37 cellular contexts compared by ENCODE assay signal in genomic region chr4:87365348-87365747, GRCh38. TPM values are rescaled to one million over a fixed set of nuclear protein-coding genes. Genes with fewer than 3 reads are reported as not detected.
"Had no signal": no experiment of that assay in that cellular context is flagged by ENCODE, and none has a peak within 500 bp of the region (broad histone marks: within the 10 kb centered on the region; RNA-seq: fewer than 3 reads in every experiment).

No MANE protein-coding gene starts in this region.

- H3K27ac Mint-ChIP-seq: activated CD4-positive, alpha-beta memory T cell treated with anti-CD3 and anti-CD28 coated beads, Interleukin-2, amount 10 ng/mL, durations not matched to agents 7 days and 5 days; activated CD8-positive, alpha-beta memory T cell treated with anti-CD3 and anti-CD28 coated beads, Interleukin-2, amount 10 ng/mL, durations not matched to agents 7 days and 5 days; activated naive CD4-positive, alpha-beta T cell treated with anti-CD3 and anti-CD28 coated beads, Interleukin-2, amount 10 ng/mL, durations not matched to agents 7 days and 5 days; activated naive CD8-positive, alpha-beta T cell; activated naive CD8-positive, alpha-beta T cell treated with anti-CD3 and anti-CD28 coated beads, Interleukin-2, amount 50 U/mL, for 24 hours; brain had no signal

- H3K4me1 Mint-ChIP-seq: activated CD4-positive, alpha-beta memory T cell treated with anti-CD3 and anti-CD28 coated beads, Interleukin-2, amount 10 ng/mL, durations not matched to agents 7 days and 5 days; activated CD8-positive, alpha-beta memory T cell treated with anti-CD3 and anti-CD28 coated beads, Interleukin-2, amount 10 ng/mL, durations not matched to agents 7 days and 5 days; activated naive CD4-positive, alpha-beta T cell treated with anti-CD3 and anti-CD28 coated beads, Interleukin-2, amount 10 ng/mL, durations not matched to agents 7 days and 5 days; activated naive CD8-positive, alpha-beta T cell treated with anti-CD3 and anti-CD28 coated beads, Interleukin-2, amount 50 U/mL, for 24 hours; brain had no signal

- H3K9me3 ChIP-seq: MG63, SJCRH30, SK-N-SH had no signal

- H3K36me3 ChIP-seq: MG63, WERI-Rb-1 had no signal

- H3K27me3 Mint-ChIP-seq: activated CD4-positive, alpha-beta memory T cell treated with anti-CD3 and anti-CD28 coated beads, Interleukin-2, amount 10 ng/mL, durations not matched to agents 7 days and 5 days; activated CD8-positive, alpha-beta memory T cell treated with anti-CD3 and anti-CD28 coated beads, Interleukin-2, amount 10 ng/mL, durations not matched to agents 7 days and 5 days; activated naive CD4-positive, alpha-beta T cell treated with anti-CD3 and anti-CD28 coated beads, Interleukin-2, amount 10 ng/mL, durations not matched to agents 7 days and 5 days; activated naive CD8-positive, alpha-beta T cell; activated naive CD8-positive, alpha-beta T cell treated with anti-CD3 and anti-CD28 coated beads, Interleukin-2, amount 50 U/mL, for 24 hours; brain; T-cell had no signal

- H3K9me3 Mint-ChIP-seq: activated CD4-positive, alpha-beta memory T cell treated with anti-CD3 and anti-CD28 coated beads, Interleukin-2, amount 10 ng/mL, durations not matched to agents 7 days and 5 days; activated naive CD4-positive, alpha-beta T cell treated with anti-CD3 and anti-CD28 coated beads, Interleukin-2, amount 10 ng/mL, durations not matched to agents 7 days and 5 days; activated naive CD8-positive, alpha-beta T cell treated with anti-CD3 and anti-CD28 coated beads, Interleukin-2, amount 50 U/mL, for 24 hours; brain; T-cell had no signal

- H3K4me2 ChIP-seq: SK-N-SH had no signal

- H3K9ac ChIP-seq: SK-N-SH had no signal

- ATAC-seq: activated CD8-positive, alpha-beta memory T cell treated with anti-CD3 and anti-CD28 coated beads, Interleukin-2, amount 10 ng/mL, durations not matched to agents 7 days and 5 days; activated naive CD8-positive, alpha-beta T cell treated with anti-CD3 and anti-CD28 coated beads, Interleukin-2, amount 50 U/mL, for 24 hours; Panc1; T-cell had no signal

- H3K27me3 ChIP-seq: MG63, SJCRH30 had no signal

- H3K27ac ChIP-seq: SJCRH30, WERI-Rb-1 had no signal

- H3K4me3 ChIP-seq: MG63, SJCRH30 had no signal

- FAIRE-seq: bronchial epithelial cell had no signal

- H3K4me3 Mint-ChIP-seq: activated CD4-positive, alpha-beta memory T cell treated with anti-CD3 and anti-CD28 coated beads, Interleukin-2, amount 10 ng/mL, durations not matched to agents 7 days and 5 days; activated CD8-positive, alpha-beta memory T cell treated with anti-CD3 and anti-CD28 coated beads, Interleukin-2, amount 10 ng/mL, durations not matched to agents 7 days and 5 days; activated naive CD4-positive, alpha-beta T cell treated with anti-CD3 and anti-CD28 coated beads, Interleukin-2, amount 10 ng/mL, durations not matched to agents 7 days and 5 days; activated naive CD8-positive, alpha-beta T cell; activated naive CD8-positive, alpha-beta T cell treated with anti-CD3 and anti-CD28 coated beads, Interleukin-2, amount 50 U/mL, for 24 hours; brain; T-cell had no signal

- DNase-seq: activated CD4-positive, alpha-beta memory T cell treated with anti-CD3 and anti-CD28 coated beads, Interleukin-2, amount 10 ng/mL, durations not matched to agents 7 days and 5 days; activated CD4-positive, alpha-beta T cell treated with anti-CD3 and anti-CD28 coated beads, Interleukin-2, amount 50 U/mL, for 1 hour; activated CD4-positive, CD25-positive, alpha-beta regulatory T cell; activated CD8-positive, alpha-beta memory T cell treated with anti-CD3 and anti-CD28 coated beads for 24 hours; activated CD8-positive, alpha-beta memory T cell treated with anti-CD3 and anti-CD28 coated beads, Interleukin-2, amount 10 ng/mL, durations not matched to agents 7 days and 5 days; activated CD8-positive, alpha-beta memory T cell treated with anti-CD3 and anti-CD28 coated beads, Interleukin-2, amount 50 U/mL, for 48 hours; activated effector memory CD4-positive, alpha-beta T cell treated with Interleukin-2 at 50 U/mL for 16 hours; activated naive CD4-positive, alpha-beta T cell treated with anti-CD3 and anti-CD28 coated beads, Interleukin-2, amount 10 ng/mL, durations not matched to agents 7 days and 5 days; activated naive CD8-positive, alpha-beta T cell treated with anti-CD3 and anti-CD28 coated beads, Interleukin-2, amount 50 U/mL, for 24 hours; activated T-cell treated with anti-CD3 and anti-CD28 coated beads, Interleukin-2, amount 50 U/mL, for 48 hours; anterior cingulate cortex; caudate nucleus; cerebellar nuclear complex; Kasumi-1; KG1; MG63; NCI-H1048; NCI-H1105 treated with DMSO at 0.1 percent for 48 hours; NCI-H1436; NCI-H1694; NCI-H1930; NCI-H2081 treated with DMSO at 0.1 percent for 48 hours; NCI-H226; NCI-H446 treated with DMSO at 0.1 percent for 48 hours; NCI-H524 treated with DMSO at 0.1 percent for 48 hours; SHP77; SJCRH30; SK-N-SH; T-cell; T-helper 2 cell; T-helper 9 cell; WERI-Rb-1 had no signal

- H3K4me1 ChIP-seq: SJCRH30 had no signal

RNA-seq across cellular contexts. Expression of gene HSD17B13, which starts 42.7 kb away (rescaled TPM):
- total RNA-seq: bronchial epithelial cell, RPMI7951, SJCRH30 had no signal
